In genomic region chr2:18749912-18750526, GRCh38 we compare ENCODE assay signal across 10 cellular contexts.
DNase-seq lines count a peak whose midpoint lies in the region; ATAC-seq and TF ChIP-seq lines count a peak whose summit lies in the region.
"Had no signal": no experiment of that assay in that cellular context is flagged by ENCODE, and none has a peak within 500 bp of the region (broad histone marks: within the 10 kb centered on the region; RNA-seq: fewer than 3 reads in every experiment).

No MANE protein-coding gene starts in this region.

- DNase-seq in NCI-H1436 (lab: John Stamatoyannopoulos, UW) = peak; percentile 36
- no peak for DNase-seq in NCI-H1436 treated with DMSO at 0.1 percent for 48 hours (lab: John Stamatoyannopoulos, UW)
- peak; percentile 57 for DNase-seq in LoVo (ENCODE audit: low spot score)
- DNase-seq in coronary artery (ENCODE audit: low spot score) = no peak
- peak; percentile 62 to 82 for DNase-seq in lung microvascular endothelial cell (ENCODE audit: low read depth in 2 of 2)
- peak; percentile 88 for DNase-seq in superior temporal gyrus (ENCODE audit: extremely low spot score)

- ATAC-seq in SK-N-SH treated with all-trans-retinoic acid at 6 μM for 48 hours (peak; percentile 86), GM18870 (IDR thresholded peaks at IDR 0.05; ENCODE audit: unreplicated experiment) (no peak)
- ATAC-seq: activated naive CD4-positive, alpha-beta T cell treated with anti-CD3 and anti-CD28 coated beads, Interleukin-2, amount 50 U/mL, for 72 hours had no signal

- peak overlapping the region in 1 of 2 donors; percentile 3 for H3K27ac ChIP-seq in coronary artery
- H3K27ac ChIP-seq: BLaER1 treated with 17β-estradiol and CSF1 and Interleukin-3, amounts not matched to agents 10 nM and 100 nM had no signal

- H3K4me3 ChIP-seq in coronary artery = no peak overlapping the region
- H3K4me3 ChIP-seq: BLaER1 treated with 17β-estradiol and CSF1 and Interleukin-3, amounts not matched to agents 10 nM and 100 nM had no signal

- peak; percentile 70 for TF ChIP-seq CTCF in coronary artery (IDR thresholded peaks at IDR 0.05)

TF ChIP-seq in SK-N-SH treated with all-trans-retinoic acid at 6 μM for 48 hours, 23 proteins besides CTCF, POLR2A, EP300 and RAD21:
- TF ChIP-seq ZFP3 (CRISPR knock-in tag; IDR thresholded peaks at IDR 0.05) = no peak

Comparison
In these comparisons a context has a peak if more than half of its experiments do, and no peak if none do; other contexts are left out.
1. DNase-seq: peak in NCI-H1436 (single experiment), LoVo (single experiment), lung microvascular endothelial cell (2 of 2) and superior temporal gyrus (single experiment); none in NCI-H1436 treated with DMSO at 0.1 percent for 48 hours (single experiment) and coronary artery (single experiment).